Comparison of ENCODE assay signal across 1 cellular context in the genomic region with DNA sequence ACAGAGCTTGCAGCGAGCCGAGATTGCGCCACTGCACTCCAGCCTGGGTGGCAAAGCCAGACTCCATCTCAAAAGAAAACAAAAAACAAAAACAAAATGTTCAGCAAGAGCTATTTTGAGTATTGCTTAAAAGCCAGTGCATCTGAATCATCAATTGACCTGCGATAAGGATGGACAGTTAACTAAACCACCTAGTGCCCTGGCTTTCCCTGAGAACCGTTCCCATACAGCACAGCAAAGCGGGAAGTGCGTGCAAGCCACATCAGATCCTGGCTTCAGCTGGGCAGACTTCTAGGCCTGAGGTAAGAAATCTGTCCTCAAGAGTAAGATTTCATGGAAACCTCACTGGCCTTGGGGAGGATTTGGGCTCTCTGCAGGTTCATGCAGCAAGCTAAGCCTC.
TF ChIP-seq lines count a peak whose summit lies in the region.

No MANE protein-coding gene starts in this region.

TF ChIP-seq in HCT116, 20 proteins besides CTCF, POLR2A, EP300 and RAD21 (continued from another document):
- TF ChIP-seq, protein P1, sequence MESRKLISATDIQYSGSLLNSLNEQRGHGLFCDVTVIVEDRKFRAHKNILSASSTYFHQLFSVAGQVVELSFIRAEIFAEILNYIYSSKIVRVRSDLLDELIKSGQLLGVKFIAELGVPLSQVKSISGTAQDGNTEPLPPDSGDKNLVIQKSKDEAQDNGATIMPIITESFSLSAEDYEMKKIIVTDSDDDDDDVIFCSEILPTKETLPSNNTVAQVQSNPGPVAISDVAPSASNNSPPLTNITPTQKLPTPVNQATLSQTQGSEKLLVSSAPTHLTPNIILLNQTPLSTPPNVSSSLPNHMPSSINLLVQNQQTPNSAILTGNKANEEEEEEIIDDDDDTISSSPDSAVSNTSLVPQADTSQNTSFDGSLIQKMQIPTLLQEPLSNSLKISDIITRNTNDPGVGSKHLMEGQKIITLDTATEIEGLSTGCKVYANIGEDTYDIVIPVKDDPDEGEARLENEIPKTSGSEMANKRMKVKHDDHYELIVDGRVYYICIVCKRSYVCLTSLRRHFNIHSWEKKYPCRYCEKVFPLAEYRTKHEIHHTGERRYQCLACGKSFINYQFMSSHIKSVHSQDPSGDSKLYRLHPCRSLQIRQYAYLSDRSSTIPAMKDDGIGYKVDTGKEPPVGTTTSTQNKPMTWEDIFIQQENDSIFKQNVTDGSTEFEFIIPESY (IDR thresholded peaks at IDR 0.05; ENCODE audit: extremely low read depth, insufficient replicate concordance, low read length): no peak
- TF ChIP-seq POLR2AphosphoS5 (IDR thresholded peaks at IDR 0.05; ENCODE audit: low read depth, low read length): 0 out of 2 replicates have a peak, but pooled peaks have one; percentile 15
